In the genomic region with DNA sequence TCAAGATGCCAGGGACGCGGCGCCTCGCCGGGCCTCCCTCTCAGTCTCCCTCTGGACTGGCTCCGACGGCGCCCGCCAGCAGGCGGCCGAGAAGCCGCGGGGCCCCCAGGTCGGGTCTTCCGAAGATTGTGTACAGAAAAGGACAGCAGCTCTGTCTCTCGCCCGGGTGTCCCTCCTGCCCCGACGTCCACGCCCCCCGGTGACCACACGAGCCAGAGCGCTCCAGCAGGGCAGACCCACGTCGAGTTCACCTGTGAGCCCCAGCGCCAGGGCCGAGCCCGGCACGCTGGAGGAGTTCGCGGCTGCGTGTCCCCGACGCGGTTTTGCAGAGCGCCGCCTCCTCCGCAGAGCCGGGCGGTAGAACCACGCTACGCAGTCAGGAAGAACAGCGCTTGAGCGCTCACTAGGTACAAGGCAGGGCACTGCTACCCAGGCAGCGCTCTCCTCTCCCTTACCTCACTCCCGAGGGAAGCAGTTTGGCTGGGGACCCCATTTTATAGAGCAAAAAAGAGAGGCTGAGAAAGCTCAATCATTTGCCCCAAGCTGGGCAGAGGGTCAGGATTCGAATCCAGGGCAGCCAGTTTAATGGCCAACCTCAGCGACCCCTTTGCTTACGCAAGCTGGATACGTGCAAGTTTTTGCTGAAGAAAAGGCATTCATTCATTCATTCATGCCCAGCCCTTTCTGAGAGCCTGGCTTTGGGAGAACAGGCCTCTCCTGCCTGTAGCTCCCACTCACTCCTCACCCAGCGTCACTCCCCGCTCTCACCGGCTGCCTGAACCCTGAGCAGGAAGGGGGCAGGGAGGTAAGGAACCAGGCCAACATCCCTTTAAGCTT, we compare ENCODE assay signal across 8 cellular contexts. TPM values are rescaled to one million over a fixed set of nuclear protein-coding genes. Genes with fewer than 3 reads are reported as not detected.
DNase-seq lines count a peak whose midpoint lies in the region; ATAC-seq lines count a peak whose summit lies in the region.

No MANE protein-coding gene starts in this region.

- H3K4me3 Mint-ChIP-seq in activated CD4-positive, alpha-beta T cell treated with anti-CD3 and anti-CD28 coated beads, Interleukin-2, amount 10 ng/mL, durations not matched to agents 7 days and 5 days: peak overlapping the region; percentile 95
- peak overlapping the region; percentile 89 for H3K4me3 Mint-ChIP-seq in stimulated activated naive CD8-positive, alpha-beta T cell treated with anti-CD3 and anti-CD28 coated beads, Interleukin-15, Interleukin-2, amounts not matched to agents 100 ng/mL and 50 ng/mL, for 24 hours

- peaks cover 9% of the 10 kb centered on the region for H3K4me1 ChIP-seq in ectodermal cell (ENCODE audit: control insufficient read depth, insufficient read depth, low read length)
- H3K4me1 ChIP-seq in mucosa of stomach (ENCODE audit: control insufficient read depth, insufficient read depth, low read length): peaks cover 34% of the 10 kb centered on the region

- H3K9ac ChIP-seq in mucosa of stomach (ENCODE audit: low read length): peak overlapping the region; percentile 47

- H3K36me3 ChIP-seq in ectodermal cell (ENCODE audit: control insufficient read depth, insufficient read depth, low read length) (no peaks in the 10 kb centered on the region), mucosa of stomach (ENCODE audit: control insufficient read depth, insufficient read depth, low read length) (no peaks in the 10 kb centered on the region)

- H3K27ac Mint-ChIP-seq in activated CD4-positive, alpha-beta T cell treated with anti-CD3 and anti-CD28 coated beads, Interleukin-2, amount 10 ng/mL, durations not matched to agents 7 days and 5 days: peak overlapping the region; percentile 74
- peak overlapping the region; percentile 52 for H3K27ac Mint-ChIP-seq in stimulated activated naive CD8-positive, alpha-beta T cell treated with anti-CD3 and anti-CD28 coated beads, Interleukin-15, Interleukin-2, amounts not matched to agents 100 ng/mL and 50 ng/mL, for 24 hours

- POLR2A ChIA-PET in activated CD4-positive, alpha-beta T cell treated with anti-CD3 and anti-CD28 coated beads, Interleukin-2, amount 10 ng/mL, durations not matched to agents 7 days and 5 days (lab: Charles Lee): no interaction called here

- H3K36me3 Mint-ChIP-seq in activated CD4-positive, alpha-beta T cell treated with anti-CD3 and anti-CD28 coated beads, Interleukin-2, amount 10 ng/mL, durations not matched to agents 7 days and 5 days (ENCODE audit: low read depth): peaks cover 3% of the 10 kb centered on the region
- no peaks in the 10 kb centered on the region for H3K36me3 Mint-ChIP-seq in stimulated activated naive CD8-positive, alpha-beta T cell treated with anti-CD3 and anti-CD28 coated beads, Interleukin-15, Interleukin-2, amounts not matched to agents 100 ng/mL and 50 ng/mL, for 24 hours (ENCODE audit: low read depth)

- DNase-seq in NCI-H2196 (lab: John Stamatoyannopoulos, UW; ENCODE audit: unreplicated experiment) (peak; percentile 55), iPS-NIHi11 (ENCODE audit: low spot score) (no peak)
- DNase-seq in activated CD4-positive, alpha-beta T cell treated with anti-CD3 and anti-CD28 coated beads, Interleukin-2, amount 10 ng/mL, durations not matched to agents 7 days and 5 days: peak; percentile 70

- H3K27me3 Mint-ChIP-seq in activated CD4-positive, alpha-beta T cell treated with anti-CD3 and anti-CD28 coated beads, Interleukin-2, amount 10 ng/mL, durations not matched to agents 7 days and 5 days: peaks cover 35% of the 10 kb centered on the region
- peaks cover 23% of the 10 kb centered on the region for H3K27me3 Mint-ChIP-seq in stimulated activated naive CD8-positive, alpha-beta T cell treated with anti-CD3 and anti-CD28 coated beads, Interleukin-15, Interleukin-2, amounts not matched to agents 100 ng/mL and 50 ng/mL, for 24 hours

- H3K9me3 ChIP-seq in ectodermal cell (ENCODE audit: control insufficient read depth, low read length) (no peaks in the 10 kb centered on the region), mucosa of stomach (ENCODE audit: control insufficient read depth, low read length) (no peaks in the 10 kb centered on the region)

- no peak for ATAC-seq in HG03039 (IDR thresholded peaks at IDR 0.05; ENCODE audit: unreplicated experiment)

- peaks cover 45% of the 10 kb centered on the region for H3K4me1 Mint-ChIP-seq in activated CD4-positive, alpha-beta T cell treated with anti-CD3 and anti-CD28 coated beads, Interleukin-2, amount 10 ng/mL, durations not matched to agents 7 days and 5 days
- H3K4me1 Mint-ChIP-seq in stimulated activated naive CD8-positive, alpha-beta T cell treated with anti-CD3 and anti-CD28 coated beads, Interleukin-15, Interleukin-2, amounts not matched to agents 100 ng/mL and 50 ng/mL, for 24 hours (ENCODE audit: low read depth): peaks cover 35% of the 10 kb centered on the region

- peak overlapping the region; percentile 78 for H3K27ac ChIP-seq in ectodermal cell (ENCODE audit: insufficient read depth, low read depth, low read length, poor library complexity, severe bottlenecking)

- H3K4me3 ChIP-seq in GM08714 (ENCODE audit: low read length) (peak overlapping the region; percentile 23; the same call in 1 of the 2 replicates), ectodermal cell (ENCODE audit: insufficient read depth, low read depth, low read length) (peak overlapping the region; percentile 28), mucosa of stomach (ENCODE audit: low read length) (peak overlapping the region; percentile 36)

- H3K9me3 Mint-ChIP-seq in activated CD4-positive, alpha-beta T cell treated with anti-CD3 and anti-CD28 coated beads, Interleukin-2, amount 10 ng/mL, durations not matched to agents 7 days and 5 days: no peaks in the 10 kb centered on the region
- no peaks in the 10 kb centered on the region for H3K9me3 Mint-ChIP-seq in stimulated activated naive CD8-positive, alpha-beta T cell treated with anti-CD3 and anti-CD28 coated beads, Interleukin-15, Interleukin-2, amounts not matched to agents 100 ng/mL and 50 ng/mL, for 24 hours

- CTCF ChIA-PET in activated CD4-positive, alpha-beta T cell treated with anti-CD3 and anti-CD28 coated beads, Interleukin-2, amount 10 ng/mL, durations not matched to agents 7 days and 5 days (lab: Charles Lee): interaction anchor here (0.6 to 3.6 kb wide), 5 partner anchors 9 to 380 kb away, joined by 3 to 11 read pairs (median 3); no protein-coding TSS in a partner anchor

- H3K27me3 ChIP-seq in ectodermal cell (ENCODE audit: control insufficient read depth, insufficient read depth, low read length, poor library complexity, severe bottlenecking) (no peaks in the 10 kb centered on the region), mucosa of stomach (ENCODE audit: control insufficient read depth, insufficient read depth, low read length) (peaks cover 6% of the 10 kb centered on the region)

- 0% methylated on average over 52 to 53 of the region's 53 CpGs for WGBS in ectodermal cell, 2 experiments

RNA-seq across cellular contexts. Expression of gene TLE3, which starts 3.0 kb away (rescaled TPM):
- 10 to 100 TPM; 66.6 to 82.3 TPM for total RNA-seq in activated CD4-positive, alpha-beta T cell treated with anti-CD3 and anti-CD28 coated beads, Interleukin-2, amount 10 ng/mL, durations not matched to agents 7 days and 5 days
- polyA plus RNA-seq in ectodermal cell (2013, experiment 1 of 4): 100.0 TPM
- polyA plus RNA-seq in ectodermal cell (2013, experiment 2 of 4): 112 TPM
- 80.2 TPM for polyA plus RNA-seq in ectodermal cell (2013, experiment 3 of 4)
- 77.9 TPM for polyA plus RNA-seq in ectodermal cell (2013, experiment 4 of 4)
